In genomic region chr3:194084284-194084683, GRCh38 we compare ENCODE assay signal across 11 cellular contexts. TPM values are rescaled to one million over a fixed set of nuclear protein-coding genes. Genes with fewer than 3 reads are reported as not detected.
DNase-seq lines count a peak whose midpoint lies in the region; ATAC-seq lines count a peak whose summit lies in the region.
"Had no signal": no experiment of that assay in that cellular context is flagged by ENCODE, and none has a peak within 500 bp of the region (broad histone marks: within the 10 kb centered on the region; RNA-seq: fewer than 3 reads in every experiment).

No MANE protein-coding gene starts in this region.

- CTCF ChIA-PET in naive thymus-derived CD4-positive, alpha-beta T cell (lab: Charles Lee): no interaction called here

- no peak overlapping the region for H3K4me3 ChIP-seq in naive thymus-derived CD4-positive, alpha-beta T cell (ENCODE audit: low read length)
- H3K4me3 ChIP-seq: heart right ventricle had no signal

- H3K4me1 ChIP-seq in naive thymus-derived CD4-positive, alpha-beta T cell (ENCODE audit: control insufficient read depth in 2 of 2, insufficient read depth in 2 of 2, low read length in 2 of 2): no peaks in the 10 kb centered on the region

- in situ Hi-C loops in G401 (cut with HindIII; ENCODE audit: low sequenced_read_pairs): no loop called here

- no peaks in the 10 kb centered on the region for H3K9me3 Mint-ChIP-seq in naive thymus-derived CD4-positive, alpha-beta T cell
- H3K9me3 Mint-ChIP-seq: central memory CD8-positive, alpha-beta T cell; IgD-negative memory B cell had no signal

- no peak overlapping the region for H3K4me3 Mint-ChIP-seq in naive thymus-derived CD4-positive, alpha-beta T cell
- H3K4me3 Mint-ChIP-seq: central memory CD8-positive, alpha-beta T cell had no signal

- no peak overlapping the region for H3K27ac ChIP-seq in naive thymus-derived CD4-positive, alpha-beta T cell (ENCODE audit: low read depth, low read length)

- no peak for DNase-seq in naive thymus-derived CD4-positive, alpha-beta T cell
- DNase-seq in G401 (ENCODE audit: low spot score): no peak
- no peak for DNase-seq in Kasumi-1 (lab: John Stamatoyannopoulos, UW)
- no peak for DNase-seq in DMS153 treated with DMSO at 0.1 percent for 48 hours (lab: John Stamatoyannopoulos, UW; ENCODE audit: unreplicated experiment)
- DNase-seq: heart right ventricle, OCI-M1 had no signal

- H3K36me3 ChIP-seq in naive thymus-derived CD4-positive, alpha-beta T cell (ENCODE audit: control insufficient read depth in 2 of 3, insufficient read depth in 3 of 3, low read length in 3 of 3): no peaks in the 10 kb centered on the region
- H3K36me3 ChIP-seq: heart right ventricle had no signal

- H3K36me3 Mint-ChIP-seq in naive thymus-derived CD4-positive, alpha-beta T cell: no peaks in the 10 kb centered on the region

- H3K27me3 Mint-ChIP-seq in naive thymus-derived CD4-positive, alpha-beta T cell: peaks cover 0 to 55% (median 0%) of the 10 kb centered on the region in 5 donors

- H3K4me1 Mint-ChIP-seq in naive thymus-derived CD4-positive, alpha-beta T cell: peaks cover 0 to 16% (median 6%) of the 10 kb centered on the region in 7 donors

- intact Hi-C loops in naive thymus-derived CD4-positive, alpha-beta T cell (cut with micrococcal nuclease): no loop called here

- H3K9me3 ChIP-seq in naive thymus-derived CD4-positive, alpha-beta T cell (ENCODE audit: control insufficient read depth in 2 of 3, low read length in 3 of 3): no peaks in the 10 kb centered on the region
- H3K9me3 ChIP-seq: heart right ventricle had no signal

- POLR2A ChIA-PET in naive thymus-derived CD4-positive, alpha-beta T cell (lab: Charles Lee): no interaction called here

- H3K27ac Mint-ChIP-seq in naive thymus-derived CD4-positive, alpha-beta T cell: no peak overlapping the region

- peak; percentile 94 for ATAC-seq in GM19023 (IDR thresholded peaks at IDR 0.05; ENCODE audit: unreplicated experiment)
- peak; percentile 96 for ATAC-seq in GM21576 (IDR thresholded peaks at IDR 0.05; ENCODE audit: unreplicated experiment)
- peak; percentile 97 for ATAC-seq in HG03342 (IDR thresholded peaks at IDR 0.05; ENCODE audit: unreplicated experiment)
- peak; percentile 49 for ATAC-seq in naive thymus-derived CD4-positive, alpha-beta T cell
- ATAC-seq: heart right ventricle had no signal

- no peaks in the 10 kb centered on the region for H3K27me3 ChIP-seq in naive thymus-derived CD4-positive, alpha-beta T cell (ENCODE audit: control insufficient read depth in 2 of 2, insufficient read depth in 2 of 2, low read length in 2 of 2)

RNA-seq across cellular contexts. Expression of gene HES1, which starts 51.7 kb away (rescaled TPM):
- 1 to 10 TPM in 3 of 5 experiments, not detected in 2; 3.9 to 4.2 (median 4.2) TPM for total RNA-seq in naive thymus-derived CD4-positive, alpha-beta T cell
- not detected for polyA plus RNA-seq in naive thymus-derived CD4-positive, alpha-beta T cell
- 3.3 and 6.6 TPM in 2 replicates for total RNA-seq in G401 (2014; rRNA removed; shearing (Covaris generic))
